Comparison of ENCODE assay signal across 12 cellular contexts in the genomic region with DNA sequence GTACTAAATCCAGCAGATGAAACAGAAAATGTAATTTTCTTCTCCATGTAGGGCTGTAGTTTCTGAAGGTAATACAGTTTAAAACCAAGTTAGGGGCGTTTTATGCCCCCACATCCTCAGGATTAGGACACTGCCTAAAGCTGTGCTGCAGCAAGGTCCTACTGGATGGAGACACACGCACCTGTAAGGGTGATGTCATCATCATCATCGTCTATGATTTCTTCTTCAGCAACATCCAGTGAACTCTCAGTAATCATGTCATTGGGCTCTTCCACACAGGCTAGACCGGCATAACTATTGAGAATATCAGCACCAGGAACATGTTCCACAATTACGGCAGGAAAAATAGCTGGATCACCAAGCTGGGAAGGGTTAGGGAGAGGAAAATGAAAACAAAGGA.
"Had no signal": no experiment of that assay in that cellular context is flagged by ENCODE, and none has a peak within 500 bp of the region (broad histone marks: within the 10 kb centered on the region; RNA-seq: fewer than 3 reads in every experiment).

No MANE protein-coding gene starts in this region.

- ATAC-seq: left cardiac atrium; psoas muscle; SK-N-SH treated with all-trans-retinoic acid at 6 μM for 48 hours; stimulated activated naive CD8-positive, alpha-beta T cell treated with anti-CD3 and anti-CD28 coated beads, Interleukin-15, Interleukin-2, amounts not matched to agents 100 U/mL and 50 U/mL, for 24 hours had no signal

- H3K27me3 Mint-ChIP-seq: type B pancreatic cell had no signal

- H3K9me3 Mint-ChIP-seq: type B pancreatic cell had no signal

- DNase-seq: activated CD4-positive, alpha-beta T cell treated with anti-CD3 and anti-CD28 coated beads, Interleukin-2, amount 50 U/mL, for 1 hour; activated naive CD4-positive, alpha-beta T cell; activated T-cell treated with anti-CD3 and anti-CD28 coated beads, Interleukin-2, amount 50 U/mL, for 1 hour; caudate nucleus; left cardiac atrium; midbrain; occipital lobe; psoas muscle; sigmoid colon; stimulated activated naive CD8-positive, alpha-beta T cell treated with anti-CD3 and anti-CD28 coated beads, Interleukin-15, Interleukin-2, amounts not matched to agents 100 U/mL and 50 U/mL, for 24 hours had no signal

- H3K4me3 Mint-ChIP-seq: type B pancreatic cell had no signal

- H3K27ac Mint-ChIP-seq: type B pancreatic cell had no signal
